Comparison of ENCODE assay signal across 8 cellular contexts in the genomic region with DNA sequence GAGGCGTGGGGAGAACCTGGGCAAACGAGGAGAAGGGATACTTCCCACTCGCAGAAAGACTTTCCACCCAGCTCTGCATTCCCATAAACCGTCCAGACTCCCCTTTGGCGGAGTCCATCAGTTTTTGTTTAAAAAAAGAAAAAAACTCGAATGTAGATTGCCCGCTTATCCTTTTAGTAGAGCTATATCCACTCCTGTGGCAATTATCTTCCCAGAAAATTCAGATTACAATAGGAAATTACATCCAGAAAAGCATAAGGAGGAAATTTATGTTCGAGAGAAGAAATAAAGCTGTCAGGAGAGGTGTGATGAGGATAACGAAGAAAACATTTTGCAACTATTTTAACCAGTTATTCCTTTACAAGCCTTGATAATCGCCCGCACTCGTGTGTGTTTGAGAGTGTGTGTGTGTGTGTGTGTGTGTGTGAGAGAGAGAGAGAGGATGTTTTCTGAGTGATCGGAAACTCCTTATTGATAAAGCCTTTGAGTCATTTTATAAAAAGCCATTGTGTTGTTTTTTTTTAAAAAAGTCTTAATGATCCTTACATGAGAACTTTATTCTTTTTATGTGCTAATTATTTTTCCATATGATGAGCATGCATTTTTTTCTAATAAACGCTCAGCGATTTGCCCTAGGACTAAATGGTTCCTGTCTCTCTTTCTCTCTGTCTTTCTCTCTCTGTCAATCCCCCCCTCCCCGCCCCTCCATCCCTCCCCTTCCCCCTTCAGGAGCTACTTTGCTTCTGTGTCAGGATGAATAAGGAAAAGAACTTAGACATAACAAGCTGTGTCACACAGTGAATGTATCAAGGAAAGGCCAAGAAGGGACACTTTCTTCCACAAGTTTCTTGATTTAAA. TPM values are rescaled to one million over a fixed set of nuclear protein-coding genes. Genes with fewer than 3 reads are reported as not detected.
A peak's percentile ranks its signal among the peaks of the same experiment; 100 is the strongest.
DNase-seq lines count a peak whose midpoint lies in the region; ATAC-seq and TF ChIP-seq lines count a peak whose summit lies in the region.

No MANE protein-coding gene starts in this region.

- DNase-seq in cardiac muscle cell (ENCODE audit: low read depth in 1 of 2, low spot score in 1 of 2) (peak in 1 of 2 donors; percentile 41), left cardiac atrium (no peak), T-helper 1 cell (peak in 3 of 5 donors; percentile 7 to 58 (median 13)), dorsolateral prefrontal cortex (no peak), uterus (no peak)

- ATAC-seq in left cardiac atrium (no peak), GM18511 (IDR thresholded peaks at IDR 0.05; ENCODE audit: unreplicated experiment) (no peak), GM21390 (IDR thresholded peaks at IDR 0.05; ENCODE audit: unreplicated experiment) (no peak)

- no peak for TF ChIP-seq CTCF in cardiac muscle cell (IDR thresholded peaks at IDR 0.05; ENCODE audit: low read depth, low read length)
- TF ChIP-seq CTCF in dorsolateral prefrontal cortex (IDR thresholded peaks at IDR 0.05 in 54 of 56, conservative IDR thresholded peaks at IDR 0.05 in 2 of 56; ENCODE audit: low read depth in 1 of 56, partially characterized antibody in 56 of 56): peak in 1 of 56 donors; percentile 3
- no peak for TF ChIP-seq CTCF in uterus (IDR thresholded peaks at IDR 0.05)

- H3K27ac ChIP-seq in cardiac muscle cell (peak overlapping the region; percentile 99), dorsolateral prefrontal cortex (peak overlapping the region; percentile 88 to 99 (median 98)), muscle layer of duodenum (ENCODE audit: low read length) (peak overlapping the region; percentile 98), uterus (peak overlapping the region; percentile 93 to 98)

- intact Hi-C loops in left cardiac atrium (cut with DNase I): loop anchor here in 1 of 2 donors (5.0 kb wide), 1 partner anchor 56 kb away; no protein-coding TSS in a partner anchor
- intact Hi-C loops in dorsolateral prefrontal cortex (cut with DNase I): loop anchor here (2.0 to 10.0 kb wide), 6 partner anchors 34 to 189 kb away; partner anchors contain the start of genes C1D (in 1 of the 2) and CNRIP1 (in 1 of the 2)
- intact Hi-C loops in uterus (cut with DNase I; ENCODE audit: low total_unique reads): no loop called here

- H3K4me3 ChIP-seq in cardiac muscle cell (peak overlapping the region; percentile 93), dorsolateral prefrontal cortex (peak overlapping the region; percentile 75 to 99 (median 90)), muscle layer of duodenum (ENCODE audit: low read depth in 1 of 2, low read length in 2 of 2) (peak overlapping the region; percentile 91 to 94), uterus (peak overlapping the region; percentile 88 to 91)

- H3K36me3 ChIP-seq in cardiac muscle cell (no peaks in the 10 kb centered on the region), muscle layer of duodenum (ENCODE audit: control insufficient read depth in 1 of 2, insufficient read depth in 2 of 2, low read length in 2 of 2) (peaks cover 0 to 9% of the 10 kb centered on the region in 2 donors), uterus (no peaks in the 10 kb centered on the region)

- no peaks in the 10 kb centered on the region for H3K27me3 ChIP-seq in cardiac muscle cell
- H3K27me3 ChIP-seq in dorsolateral prefrontal cortex: no peaks in the 10 kb centered on the region
- no peaks in the 10 kb centered on the region for H3K27me3 ChIP-seq in muscle layer of duodenum (ENCODE audit: low read depth, low read length)
- no peaks in the 10 kb centered on the region for H3K27me3 ChIP-seq in uterus

- H3K4me1 ChIP-seq in cardiac muscle cell (ENCODE audit: low read depth) (peaks cover 28% of the 10 kb centered on the region), muscle layer of duodenum (ENCODE audit: control insufficient read depth in 1 of 2, insufficient read depth in 2 of 2, low read length in 2 of 2) (peaks cover 17 to 18% of the 10 kb centered on the region in 2 donors), uterus (peaks cover 5 to 6% of the 10 kb centered on the region in 2 donors)

- TF ChIP-seq POLR2A in uterus (IDR thresholded peaks at IDR 0.05): no peak

- H3K9me3 ChIP-seq in cardiac muscle cell (ENCODE audit: low read depth) (no peaks in the 10 kb centered on the region), muscle layer of duodenum (ENCODE audit: control insufficient read depth in 1 of 2, low read length in 2 of 2) (no peaks in the 10 kb centered on the region), uterus (no peaks in the 10 kb centered on the region)

RNA-seq across cellular contexts. Expression of gene PPP3R1, which starts 1.1 kb away (rescaled TPM):
- 16.3 and 17.0 TPM in 2 replicates for total RNA-seq in cardiac muscle cell
- 2.3 and 4.4 TPM in 2 replicates for polyA plus RNA-seq in cardiac muscle cell
- 10 to 100 TPM; 37.8 to 39.3 TPM for total RNA-seq in left cardiac atrium
- total RNA-seq in dorsolateral prefrontal cortex: 100 to 1,000 TPM; 127 to 464 (median 336) TPM
- 10 to 100 TPM in 3 of 4 donors, 1 to 10 TPM in 1; 9.7 to 67.9 (median 56.0) TPM for total RNA-seq in uterus

Comparison
In these comparisons a context has a peak if more than half of its experiments do, and no peak if none do; other contexts are left out.
1. DNase-seq: peak in T-helper 1 cell (3 of 5); none in left cardiac atrium (single experiment), dorsolateral prefrontal cortex (0 of 10) and uterus (0 of 2).
2. Peak in every context shown above with its lines, with median percentiles within 50 percentile points of each other: H3K27ac ChIP-seq and H3K4me3 ChIP-seq.